In the genomic region with DNA sequence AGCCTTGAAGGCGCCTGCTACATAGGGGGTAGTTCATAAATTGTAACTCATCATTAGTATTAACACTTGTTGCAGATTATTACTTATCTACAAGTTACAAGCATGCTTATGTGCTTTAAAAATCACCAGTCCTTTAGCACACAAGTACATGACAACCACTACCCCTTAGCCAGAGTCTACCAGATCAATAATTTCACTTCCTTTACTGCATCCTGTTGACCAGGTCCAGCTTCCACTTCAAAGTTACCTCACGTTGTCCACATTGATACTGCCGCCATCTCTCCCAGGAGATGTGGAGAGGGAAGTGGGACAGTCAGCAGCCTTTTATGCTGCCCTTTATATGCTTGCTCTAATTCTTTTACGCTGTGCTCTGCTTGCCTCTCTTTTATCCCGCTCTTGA, we compare ENCODE assay signal across 1 cellular context.
TF ChIP-seq lines count a peak whose summit lies in the region.

No MANE protein-coding gene starts in this region.

TF ChIP-seq in HepG2, 621 proteins besides CTCF, POLR2A, EP300 and RAD21 (continued from another document and continues in another):
- TF ChIP-seq GABPA (IDR thresholded peaks at IDR 0.05; ENCODE audit: low read depth, low read length): no peak
- TF ChIP-seq GABPA (CRISPR knock-in tag; IDR thresholded peaks at IDR 0.05; ENCODE audit: low read depth): peak; percentile 79
- no peak for TF ChIP-seq FOXK1 (CRISPR knock-in tag; IDR thresholded peaks at IDR 0.05; ENCODE audit: borderline replicate concordance, low read depth)
- TF ChIP-seq, protein P1, sequence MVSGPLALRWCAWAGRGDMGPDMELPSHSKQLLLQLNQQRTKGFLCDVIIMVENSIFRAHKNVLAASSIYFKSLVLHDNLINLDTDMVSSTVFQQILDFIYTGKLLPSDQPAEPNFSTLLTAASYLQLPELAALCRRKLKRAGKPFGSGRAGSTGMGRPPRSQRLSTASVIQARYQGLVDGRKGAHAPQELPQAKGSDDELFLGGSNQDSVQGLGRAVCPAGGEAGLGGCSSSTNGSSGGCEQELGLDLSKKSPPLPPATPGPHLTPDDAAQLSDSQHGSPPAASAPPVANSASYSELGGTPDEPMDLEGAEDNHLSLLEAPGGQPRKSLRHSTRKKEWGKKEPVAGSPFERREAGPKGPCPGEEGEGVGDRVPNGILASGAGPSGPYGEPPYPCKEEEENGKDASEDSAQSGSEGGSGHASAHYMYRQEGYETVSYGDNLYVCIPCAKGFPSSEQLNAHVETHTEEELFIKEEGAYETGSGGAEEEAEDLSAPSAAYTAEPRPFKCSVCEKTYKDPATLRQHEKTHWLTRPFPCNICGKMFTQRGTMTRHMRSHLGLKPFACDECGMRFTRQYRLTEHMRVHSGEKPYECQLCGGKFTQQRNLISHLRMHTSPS (CRISPR knock-in tag; IDR thresholded peaks at IDR 0.05; ENCODE audit: low read depth): no peak
- no peak for TF ChIP-seq FOXJ3 (CRISPR knock-in tag; IDR thresholded peaks at IDR 0.05; ENCODE audit: borderline replicate concordance)
- TF ChIP-seq ZBTB1 (CRISPR knock-in tag; IDR thresholded peaks at IDR 0.05; ENCODE audit: borderline replicate concordance): no peak
- no peak for TF ChIP-seq ESRRA (CRISPR knock-in tag; IDR thresholded peaks at IDR 0.05; ENCODE audit: low read depth)
- no peak for TF ChIP-seq ZNF747 (CRISPR knock-in tag; IDR thresholded peaks at IDR 0.05; ENCODE audit: borderline replicate concordance)
- TF ChIP-seq, protein P2, sequence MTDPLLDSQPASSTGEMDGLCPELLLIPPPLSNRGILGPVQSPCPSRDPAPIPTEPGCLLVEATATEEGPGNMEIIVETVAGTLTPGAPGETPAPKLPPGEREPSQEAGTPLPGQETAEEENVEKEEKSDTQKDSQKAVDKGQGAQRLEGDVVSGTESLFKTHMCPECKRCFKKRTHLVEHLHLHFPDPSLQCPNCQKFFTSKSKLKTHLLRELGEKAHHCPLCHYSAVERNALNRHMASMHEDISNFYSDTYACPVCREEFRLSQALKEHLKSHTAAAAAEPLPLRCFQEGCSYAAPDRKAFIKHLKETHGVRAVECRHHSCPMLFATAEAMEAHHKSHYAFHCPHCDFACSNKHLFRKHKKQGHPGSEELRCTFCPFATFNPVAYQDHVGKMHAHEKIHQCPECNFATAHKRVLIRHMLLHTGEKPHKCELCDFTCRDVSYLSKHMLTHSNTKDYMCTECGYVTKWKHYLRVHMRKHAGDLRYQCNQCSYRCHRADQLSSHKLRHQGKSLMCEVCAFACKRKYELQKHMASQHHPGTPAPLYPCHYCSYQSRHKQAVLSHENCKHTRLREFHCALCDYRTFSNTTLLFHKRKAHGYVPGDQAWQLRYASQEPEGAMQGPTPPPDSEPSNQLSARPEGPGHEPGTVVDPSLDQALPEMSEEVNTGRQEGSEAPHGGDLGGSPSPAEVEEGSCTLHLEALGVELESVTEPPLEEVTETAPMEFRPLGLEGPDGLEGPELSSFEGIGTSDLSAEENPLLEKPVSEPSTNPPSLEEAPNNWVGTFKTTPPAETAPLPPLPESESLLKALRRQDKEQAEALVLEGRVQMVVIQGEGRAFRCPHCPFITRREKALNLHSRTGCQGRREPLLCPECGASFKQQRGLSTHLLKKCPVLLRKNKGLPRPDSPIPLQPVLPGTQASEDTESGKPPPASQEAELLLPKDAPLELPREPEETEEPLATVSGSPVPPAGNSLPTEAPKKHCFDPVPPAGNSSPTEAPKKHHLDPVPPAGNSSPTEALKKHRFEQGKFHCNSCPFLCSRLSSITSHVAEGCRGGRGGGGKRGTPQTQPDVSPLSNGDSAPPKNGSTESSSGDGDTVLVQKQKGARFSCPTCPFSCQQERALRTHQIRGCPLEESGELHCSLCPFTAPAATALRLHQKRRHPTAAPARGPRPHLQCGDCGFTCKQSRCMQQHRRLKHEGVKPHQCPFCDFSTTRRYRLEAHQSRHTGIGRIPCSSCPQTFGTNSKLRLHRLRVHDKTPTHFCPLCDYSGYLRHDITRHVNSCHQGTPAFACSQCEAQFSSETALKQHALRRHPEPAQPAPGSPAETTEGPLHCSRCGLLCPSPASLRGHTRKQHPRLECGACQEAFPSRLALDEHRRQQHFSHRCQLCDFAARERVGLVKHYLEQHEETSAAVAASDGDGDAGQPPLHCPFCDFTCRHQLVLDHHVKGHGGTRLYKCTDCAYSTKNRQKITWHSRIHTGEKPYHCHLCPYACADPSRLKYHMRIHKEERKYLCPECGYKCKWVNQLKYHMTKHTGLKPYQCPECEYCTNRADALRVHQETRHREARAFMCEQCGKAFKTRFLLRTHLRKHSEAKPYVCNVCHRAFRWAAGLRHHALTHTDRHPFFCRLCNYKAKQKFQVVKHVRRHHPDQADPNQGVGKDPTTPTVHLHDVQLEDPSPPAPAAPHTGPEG (CRISPR knock-in tag; IDR thresholded peaks at IDR 0.05): no peak
- no peak for TF ChIP-seq SETDB1 (CRISPR knock-in tag; IDR thresholded peaks at IDR 0.05; ENCODE audit: borderline replicate concordance)
- no peak for TF ChIP-seq ZFP90 (CRISPR knock-in tag; IDR thresholded peaks at IDR 0.05; ENCODE audit: borderline replicate concordance)
- TF ChIP-seq FOXA3 (CRISPR knock-in tag; IDR thresholded peaks at IDR 0.05): peak; percentile 55; the same call in 1 of the 2 replicates
- no peak for TF ChIP-seq ZNF781 (CRISPR knock-in tag; IDR thresholded peaks at IDR 0.05; ENCODE audit: borderline replicate concordance, not compliant biosample characterization)
- no peak for TF ChIP-seq HCFC1 (IDR thresholded peaks at IDR 0.05; ENCODE audit: low read depth, low read length)
- no peak for TF ChIP-seq ZNF878 (CRISPR knock-in tag; IDR thresholded peaks at IDR 0.05)
- peak; percentile 71 for TF ChIP-seq ELF3 (CRISPR knock-in tag; IDR thresholded peaks at IDR 0.05)
- peak; percentile 91; the same call in 1 of the 2 replicates for TF ChIP-seq ETV5 (CRISPR knock-in tag; IDR thresholded peaks at IDR 0.05; ENCODE audit: borderline replicate concordance)
- no peak for TF ChIP-seq ZNF138 (CRISPR knock-in tag; IDR thresholded peaks at IDR 0.05; ENCODE audit: low read depth)
- TF ChIP-seq, protein P3, sequence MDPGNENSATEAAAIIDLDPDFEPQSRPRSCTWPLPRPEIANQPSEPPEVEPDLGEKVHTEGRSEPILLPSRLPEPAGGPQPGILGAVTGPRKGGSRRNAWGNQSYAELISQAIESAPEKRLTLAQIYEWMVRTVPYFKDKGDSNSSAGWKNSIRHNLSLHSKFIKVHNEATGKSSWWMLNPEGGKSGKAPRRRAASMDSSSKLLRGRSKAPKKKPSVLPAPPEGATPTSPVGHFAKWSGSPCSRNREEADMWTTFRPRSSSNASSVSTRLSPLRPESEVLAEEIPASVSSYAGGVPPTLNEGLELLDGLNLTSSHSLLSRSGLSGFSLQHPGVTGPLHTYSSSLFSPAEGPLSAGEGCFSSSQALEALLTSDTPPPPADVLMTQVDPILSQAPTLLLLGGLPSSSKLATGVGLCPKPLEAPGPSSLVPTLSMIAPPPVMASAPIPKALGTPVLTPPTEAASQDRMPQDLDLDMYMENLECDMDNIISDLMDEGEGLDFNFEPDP (CRISPR knock-in tag; conservative IDR thresholded peaks at IDR 0.05): no peak
- no peak for TF ChIP-seq ZNF569 (CRISPR knock-in tag; IDR thresholded peaks at IDR 0.05; ENCODE audit: borderline replicate concordance)
- no peak for TF ChIP-seq ZNF446 (CRISPR knock-in tag; IDR thresholded peaks at IDR 0.05)
- TF ChIP-seq SRSF9 (IDR thresholded peaks at IDR 0.05; ENCODE audit: borderline replicate concordance, insufficient read depth, low read depth, low read length, poor library complexity, severe bottlenecking): no peak
- TF ChIP-seq, protein P4, sequence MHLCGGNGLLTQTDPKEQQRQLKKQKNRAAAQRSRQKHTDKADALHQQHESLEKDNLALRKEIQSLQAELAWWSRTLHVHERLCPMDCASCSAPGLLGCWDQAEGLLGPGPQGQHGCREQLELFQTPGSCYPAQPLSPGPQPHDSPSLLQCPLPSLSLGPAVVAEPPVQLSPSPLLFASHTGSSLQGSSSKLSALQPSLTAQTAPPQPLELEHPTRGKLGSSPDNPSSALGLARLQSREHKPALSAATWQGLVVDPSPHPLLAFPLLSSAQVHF (CRISPR knock-in tag; IDR thresholded peaks at IDR 0.05): no peak
- TF ChIP-seq ERF (CRISPR knock-in tag; IDR thresholded peaks at IDR 0.05): no peak
- TF ChIP-seq CBX1 (IDR thresholded peaks at IDR 0.05; ENCODE audit: low read depth): no peak
- no peak for TF ChIP-seq ZNF792 (CRISPR knock-in tag; IDR thresholded peaks at IDR 0.05)
- no peak for TF ChIP-seq EED (CRISPR knock-in tag; IDR thresholded peaks at IDR 0.05)
- no peak for TF ChIP-seq ZNF652 (CRISPR knock-in tag; IDR thresholded peaks at IDR 0.05; ENCODE audit: borderline replicate concordance, low read depth)
- 0 out of 4 replicates have a peak, but pooled peaks of 1 of the 2 experiments have one; percentile 23 for TF ChIP-seq KLF16 (CRISPR knock-in tag; IDR thresholded peaks at IDR 0.05)
- TF ChIP-seq, protein P5, sequence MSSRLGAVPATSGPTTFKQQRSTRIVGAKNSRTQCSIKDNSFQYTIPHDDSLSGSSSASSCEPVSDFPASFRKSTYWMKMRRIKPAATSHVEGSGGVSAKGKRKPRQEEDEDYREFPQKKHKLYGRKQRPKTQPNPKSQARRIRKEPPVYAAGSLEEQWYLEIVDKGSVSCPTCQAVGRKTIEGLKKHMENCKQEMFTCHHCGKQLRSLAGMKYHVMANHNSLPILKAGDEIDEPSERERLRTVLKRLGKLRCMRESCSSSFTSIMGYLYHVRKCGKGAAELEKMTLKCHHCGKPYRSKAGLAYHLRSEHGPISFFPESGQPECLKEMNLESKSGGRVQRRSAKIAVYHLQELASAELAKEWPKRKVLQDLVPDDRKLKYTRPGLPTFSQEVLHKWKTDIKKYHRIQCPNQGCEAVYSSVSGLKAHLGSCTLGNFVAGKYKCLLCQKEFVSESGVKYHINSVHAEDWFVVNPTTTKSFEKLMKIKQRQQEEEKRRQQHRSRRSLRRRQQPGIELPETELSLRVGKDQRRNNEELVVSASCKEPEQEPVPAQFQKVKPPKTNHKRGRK (CRISPR knock-in tag; IDR thresholded peaks at IDR 0.05): no peak
- TF ChIP-seq, protein P6, sequence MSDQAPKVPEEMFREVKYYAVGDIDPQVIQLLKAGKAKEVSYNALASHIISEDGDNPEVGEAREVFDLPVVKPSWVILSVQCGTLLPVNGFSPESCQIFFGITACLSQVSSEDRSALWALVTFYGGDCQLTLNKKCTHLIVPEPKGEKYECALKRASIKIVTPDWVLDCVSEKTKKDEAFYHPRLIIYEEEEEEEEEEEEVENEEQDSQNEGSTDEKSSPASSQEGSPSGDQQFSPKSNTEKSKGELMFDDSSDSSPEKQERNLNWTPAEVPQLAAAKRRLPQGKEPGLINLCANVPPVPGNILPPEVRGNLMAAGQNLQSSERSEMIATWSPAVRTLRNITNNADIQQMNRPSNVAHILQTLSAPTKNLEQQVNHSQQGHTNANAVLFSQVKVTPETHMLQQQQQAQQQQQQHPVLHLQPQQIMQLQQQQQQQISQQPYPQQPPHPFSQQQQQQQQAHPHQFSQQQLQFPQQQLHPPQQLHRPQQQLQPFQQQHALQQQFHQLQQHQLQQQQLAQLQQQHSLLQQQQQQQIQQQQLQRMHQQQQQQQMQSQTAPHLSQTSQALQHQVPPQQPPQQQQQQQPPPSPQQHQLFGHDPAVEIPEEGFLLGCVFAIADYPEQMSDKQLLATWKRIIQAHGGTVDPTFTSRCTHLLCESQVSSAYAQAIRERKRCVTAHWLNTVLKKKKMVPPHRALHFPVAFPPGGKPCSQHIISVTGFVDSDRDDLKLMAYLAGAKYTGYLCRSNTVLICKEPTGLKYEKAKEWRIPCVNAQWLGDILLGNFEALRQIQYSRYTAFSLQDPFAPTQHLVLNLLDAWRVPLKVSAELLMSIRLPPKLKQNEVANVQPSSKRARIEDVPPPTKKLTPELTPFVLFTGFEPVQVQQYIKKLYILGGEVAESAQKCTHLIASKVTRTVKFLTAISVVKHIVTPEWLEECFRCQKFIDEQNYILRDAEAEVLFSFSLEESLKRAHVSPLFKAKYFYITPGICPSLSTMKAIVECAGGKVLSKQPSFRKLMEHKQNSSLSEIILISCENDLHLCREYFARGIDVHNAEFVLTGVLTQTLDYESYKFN (CRISPR knock-in tag; conservative IDR thresholded peaks at IDR 0.05): peak; percentile 40; the same call in 1 of the 2 replicates
- TF ChIP-seq, protein P7, sequence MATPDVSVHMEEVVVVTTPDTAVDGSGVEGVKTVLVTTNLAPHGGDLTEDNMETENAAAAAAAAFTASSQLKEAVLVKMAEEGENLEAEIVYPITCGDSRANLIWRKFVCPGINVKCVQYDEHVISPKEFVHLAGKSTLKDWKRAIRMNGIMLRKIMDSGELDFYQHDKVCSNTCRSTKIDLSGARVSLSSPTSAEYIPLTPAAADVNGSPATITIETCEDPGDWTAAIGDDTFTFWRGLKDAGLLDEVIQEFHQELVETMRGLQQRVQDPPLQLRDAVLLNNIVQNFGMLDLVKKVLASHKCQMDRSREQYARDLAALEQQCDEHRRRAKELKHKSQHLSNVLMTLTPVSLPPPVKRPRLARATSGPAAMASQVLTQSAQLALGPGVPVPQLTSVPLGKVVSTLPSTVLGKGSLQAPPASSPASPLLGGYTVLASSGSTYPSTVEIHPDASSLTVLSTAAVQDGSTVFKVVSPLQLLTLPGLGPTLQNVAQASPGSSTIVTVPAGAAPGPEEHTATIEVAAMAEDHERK (CRISPR knock-in tag; IDR thresholded peaks at IDR 0.05; ENCODE audit: low read depth): no peak
- no peak for TF ChIP-seq TP53 (CRISPR knock-in tag; conservative IDR thresholded peaks at IDR 0.05)
- TF ChIP-seq NAIF1 (CRISPR knock-in tag; IDR thresholded peaks at IDR 0.05; ENCODE audit: borderline replicate concordance): no peak
- no peak for TF ChIP-seq ASH2L (IDR thresholded peaks at IDR 0.05; ENCODE audit: insufficient read length, low read depth, low read length)
- TF ChIP-seq, protein P8, sequence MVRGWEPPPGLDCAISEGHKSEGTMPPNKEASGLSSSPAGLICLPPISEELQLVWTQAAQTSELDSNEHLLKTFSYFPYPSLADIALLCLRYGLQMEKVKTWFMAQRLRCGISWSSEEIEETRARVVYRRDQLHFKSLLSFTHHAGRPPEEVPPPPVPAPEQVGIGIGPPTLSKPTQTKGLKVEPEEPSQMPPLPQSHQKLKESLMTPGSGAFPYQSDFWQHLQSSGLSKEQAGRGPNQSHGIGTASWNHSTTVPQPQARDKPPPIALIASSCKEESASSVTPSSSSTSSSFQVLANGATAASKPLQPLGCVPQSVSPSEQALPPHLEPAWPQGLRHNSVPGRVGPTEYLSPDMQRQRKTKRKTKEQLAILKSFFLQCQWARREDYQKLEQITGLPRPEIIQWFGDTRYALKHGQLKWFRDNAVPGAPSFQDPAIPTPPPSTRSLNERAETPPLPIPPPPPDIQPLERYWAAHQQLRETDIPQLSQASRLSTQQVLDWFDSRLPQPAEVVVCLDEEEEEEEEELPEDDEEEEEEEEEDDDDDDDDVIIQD (CRISPR knock-in tag; IDR thresholded peaks at IDR 0.05; ENCODE audit: low read depth): peak; percentile 52; the same call in 1 of the 2 replicates
- TF ChIP-seq TAF15 (IDR thresholded peaks at IDR 0.05; ENCODE audit: low read depth, low read length, poor library complexity, severe bottlenecking): no peak
